In the genomic region with DNA sequence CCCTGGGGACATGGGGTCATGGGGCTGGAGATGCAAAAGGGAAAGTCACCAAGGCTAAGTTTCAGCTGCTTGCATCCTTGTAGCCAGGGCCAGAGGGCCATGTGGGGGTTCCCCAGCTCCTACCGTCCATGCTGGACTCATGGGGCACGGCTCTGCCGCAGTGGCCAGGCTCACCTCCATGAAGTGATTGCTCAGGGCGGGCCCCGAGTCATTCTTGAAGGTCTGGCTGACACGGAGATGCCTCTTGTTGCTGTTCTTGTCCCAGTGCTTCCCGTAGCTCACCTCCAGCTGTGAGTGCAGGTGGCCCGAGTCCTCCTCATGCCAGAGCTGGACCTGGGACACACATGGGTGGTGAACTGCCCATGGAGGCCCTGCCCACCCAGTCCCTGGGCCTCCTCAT, we compare ENCODE assay signal across 20 cellular contexts.
"Had no signal": no experiment of that assay in that cellular context is flagged by ENCODE, and none has a peak within 500 bp of the region (broad histone marks: within the 10 kb centered on the region; RNA-seq: fewer than 3 reads in every experiment).

No MANE protein-coding gene starts in this region.

- DNase-seq: colonic mucosa; effector CD8-positive, alpha-beta T cell; endodermal cell; foreskin fibroblast; gastrocnemius medialis; left ventricle myocardium superior; lower lobe of right lung; naive thymus-derived CD8-positive, alpha-beta T cell; nephron progenitor cell; occipital lobe; pancreas; sigmoid colon; stimulated activated CD4-positive, alpha-beta T cell treated with anti-CD3 and anti-CD28 coated beads, Interleukin-4, amount 100 ng/mL, for 4 hours; stimulated activated naive CD8-positive, alpha-beta T cell treated with anti-CD3 and anti-CD28 coated beads, Interleukin-15, Interleukin-2, amounts not matched to agents 100 U/mL and 50 U/mL, for 24 hours; substantia nigra; testis; tibial artery had no signal

- H3K27ac ChIP-seq: colonic mucosa, epithelial cell of prostate, gastrocnemius medialis, lower lobe of right lung, pancreas, sigmoid colon, testis, tibial artery had no signal

- ATAC-seq: esophagus mucosa; gastrocnemius medialis; left ventricle myocardium superior; naive thymus-derived CD8-positive, alpha-beta T cell; pancreas; stimulated activated memory B cell treated with anti-CD40 and anti-IgM and Interleukin-4, amounts not matched to agents 10 μg/mL and 1 μg/mL and 100 μg/mL, for 72 hours; stimulated activated naive CD8-positive, alpha-beta T cell treated with anti-CD3 and anti-CD28 coated beads, Interleukin-15, Interleukin-2, amounts not matched to agents 100 U/mL and 50 U/mL, for 24 hours had no signal

- H3K4me1 ChIP-seq: colonic mucosa, gastrocnemius medialis, lower lobe of right lung, pancreas, sigmoid colon, testis, tibial artery had no signal

- H3K9me3 ChIP-seq: colonic mucosa, gastrocnemius medialis, lower lobe of right lung, pancreas, sigmoid colon, testis, tibial artery had no signal

- H3K27me3 ChIP-seq: colonic mucosa, gastrocnemius medialis, pancreas, sigmoid colon, testis, tibial artery had no signal

- H3K4me3 ChIP-seq: colonic mucosa, gastrocnemius medialis, lower lobe of right lung, pancreas, sigmoid colon, testis, tibial artery had no signal

- H3K36me3 ChIP-seq: colonic mucosa, gastrocnemius medialis, lower lobe of right lung, pancreas, sigmoid colon, tibial artery had no signal
